In genomic region chr5:150487199-150488061, GRCh38 we compare ENCODE assay signal across 8 cellular contexts. TPM values are rescaled to one million over a fixed set of nuclear protein-coding genes. Genes with fewer than 3 reads are reported as not detected.
A peak's percentile ranks its signal among the peaks of the same experiment; 100 is the strongest.
DNase-seq lines count a peak whose midpoint lies in the region; ATAC-seq and TF ChIP-seq lines count a peak whose summit lies in the region.

No MANE protein-coding gene starts in this region.

- no peaks in the 10 kb centered on the region for H3F3A ChIP-seq in PC-3 (ENCODE audit: low read length, unreplicated experiment)

- peaks cover 28% of the 10 kb centered on the region; the same call in 1 of the 2 replicates for H4K20me1 ChIP-seq in PC-3 (ENCODE audit: low read length)

- no peak for DNase-seq in AG09319 (ENCODE audit: extremely low read depth, low read depth)
- peak; percentile 44 for DNase-seq in PC-3
- DNase-seq in chondrocyte (ENCODE audit: low spot score), result no peak
- DNase-seq in left lung, result no peak
- no peak for DNase-seq in suprapubic skin (ENCODE audit: low spot score in 2 of 2)
- no peak for DNase-seq in NCI-H2196 treated with DMSO at 0.1 percent for 48 hours (lab: John Stamatoyannopoulos, UW; ENCODE audit: unreplicated experiment)

- peak overlapping the region; percentile 95 for H3K4me3 ChIP-seq in PC-3 (ENCODE audit: low read length)
- H3K4me3 ChIP-seq in left lung, result peak overlapping the region; percentile 65 to 85
- peak overlapping the region; percentile 97 for H3K4me3 ChIP-seq in suprapubic skin

- H3K9me3 Mint-ChIP-seq in chondrocyte (ENCODE audit: low read depth), result no peaks in the 10 kb centered on the region

- peak overlapping the region; percentile 98 for H3K9ac ChIP-seq in PC-3 (ENCODE audit: low read length)

- intact Hi-C loops in PC-3 (cut with micrococcal nuclease) (loop anchor here (2.0 kb wide), 1 partner anchor 35 kb away; no protein-coding TSS in a partner anchor), left lung (cut with DNase I) (no loop called here)

- H3K9me2 ChIP-seq in PC-3 (replicated peaks; ENCODE audit: low read length), result no peaks in the 10 kb centered on the region

- TF ChIP-seq POLR2A in suprapubic skin (IDR thresholded peaks at IDR 0.05), result no peak

- H3K27ac Mint-ChIP-seq in chondrocyte (ENCODE audit: unreplicated experiment), result peak overlapping the region; percentile 83

- H2AFZ ChIP-seq in PC-3 (ENCODE audit: low read length), result peak overlapping the region; percentile 68; the same call in 1 of the 2 replicates

- peaks cover 65% of the 10 kb centered on the region for H3K79me2 ChIP-seq in PC-3 (ENCODE audit: low read length)

- H3K9me3 ChIP-seq in PC-3 (ENCODE audit: low read length) (no peaks in the 10 kb centered on the region), left lung (no peaks in the 10 kb centered on the region), suprapubic skin (no peaks in the 10 kb centered on the region)

- POLR2A ChIA-PET in PC-3 (lab: Charles Lee; ENCODE audit: unreplicated experiment), result interaction anchor here (0.6 kb wide), 1 partner anchor 8 kb away, joined by 32 read pairs; no protein-coding TSS in a partner anchor

- H3K27ac ChIP-seq in PC-3 (ENCODE audit: low read length) (peak overlapping the region; percentile 62), left lung (peak overlapping the region; percentile 93 to 97), suprapubic skin (peak overlapping the region; percentile 98)

- CTCF ChIA-PET in PC-3 (lab: Charles Lee), result no interaction called here

- H3K4me1 Mint-ChIP-seq in chondrocyte (ENCODE audit: low read depth), result peaks cover 72% of the 10 kb centered on the region

- no peaks in the 10 kb centered on the region for H3K27me3 Mint-ChIP-seq in chondrocyte (ENCODE audit: low read depth)

- peak overlapping the region; percentile 91 for H3K4me2 ChIP-seq in PC-3 (ENCODE audit: low read length)

- ATAC-seq in GM18511 (IDR thresholded peaks at IDR 0.05; ENCODE audit: unreplicated experiment), result peak; percentile 22
- peak; percentile 11 for ATAC-seq in PC-3
- peak; percentile 41 for ATAC-seq in left lung
- no peak for ATAC-seq in HG03135 (IDR thresholded peaks at IDR 0.05; ENCODE audit: unreplicated experiment)

- peak overlapping the region; percentile 81 for H3K4me3 Mint-ChIP-seq in chondrocyte (ENCODE audit: unreplicated experiment)

- peaks cover 2% of the 10 kb centered on the region for H3K36me3 Mint-ChIP-seq in chondrocyte (ENCODE audit: low read depth)

- H3K27me3 ChIP-seq in PC-3 (ENCODE audit: low read length) (no peaks in the 10 kb centered on the region), left lung (no peaks in the 10 kb centered on the region), suprapubic skin (no peaks in the 10 kb centered on the region)

- TF ChIP-seq CTCF in AG09319 (IDR thresholded peaks at IDR 0.05; ENCODE audit: low read depth, low read length), result peak; percentile 32
- TF ChIP-seq CTCF in PC-3 (conservative IDR thresholded peaks at IDR 0.05; ENCODE audit: low read depth, low read length), result peak; percentile 44; the same call in 1 of the 2 replicates
- peak; percentile 23 for TF ChIP-seq CTCF in chondrocyte (IDR thresholded peaks at IDR 0.05)
- TF ChIP-seq CTCF in left lung (IDR thresholded peaks at IDR 0.05), result no peak
- no peak for TF ChIP-seq CTCF in suprapubic skin (IDR thresholded peaks at IDR 0.05)

- H3K4me1 ChIP-seq in PC-3 (ENCODE audit: insufficient read depth, low read length) (peaks cover 48% of the 10 kb centered on the region), left lung (peaks cover 49 to 69% of the 10 kb centered on the region in 2 donors), suprapubic skin (peaks cover 68% of the 10 kb centered on the region)

- TSS peak; percentile 29 for BruUV-seq in PC-3 (replicated peaks; lab: Mats Ljungman, UMichigan)

- TF ChIP-seq EP300 in suprapubic skin (IDR thresholded peaks at IDR 0.05), result no peak

- 31% methylated on average over 8 of the region's 10 CpGs for WGBS in suprapubic skin

- H3K36me3 ChIP-seq in PC-3 (ENCODE audit: low read depth, low read length) (no peaks in the 10 kb centered on the region), left lung (peaks cover 0 to 8% of the 10 kb centered on the region in 2 donors), suprapubic skin (no peaks in the 10 kb centered on the region)

RNA-seq across cellular contexts. Expression of gene NDST1, which starts 20.5 kb away (rescaled TPM):
- 42.6 and 46.1 TPM in 2 replicates for total RNA-seq in PC-3 (2014; rRNA removed)
- total RNA-seq in chondrocyte, result 223 to 229 TPM (median 228 TPM) in 3 replicates
- total RNA-seq in left lung, result 100 to 1,000 TPM in 1 of 2 donors, 10 to 100 TPM in 1; 89.3 to 100 TPM
- 100 to 1,000 TPM in 3 of 4 donors, 10 to 100 TPM in 1; 94.6 to 157 (median 134) TPM for total RNA-seq in suprapubic skin

RNA-seq across cellular contexts. Expression of gene RPS14, which starts 37.9 kb away (rescaled TPM):
- 2,005 and 2,031 TPM in 2 replicates for total RNA-seq in PC-3 (2014; rRNA removed)
- 1,092 to 1,234 TPM (median 1,121 TPM) in 3 replicates for total RNA-seq in chondrocyte
- 1,000 to 10,000 TPM; 1,428 to 1,504 TPM for total RNA-seq in left lung
- 1,000 to 10,000 TPM; 1,684 to 3,537 (median 3,314) TPM for total RNA-seq in suprapubic skin

Comparison
In these comparisons a context has a peak if more than half of its experiments do, and no peak if none do; other contexts are left out.
1. CTCF ChIP-seq: peak in AG09319 (single experiment), PC-3 (single experiment) and chondrocyte (single experiment); none in left lung (0 of 2) and suprapubic skin (0 of 2).
2. Peak in every context shown above with its lines, with median percentiles within 50 percentile points of each other: H3K27ac ChIP-seq and H3K4me3 ChIP-seq.